8 cellular contexts compared by ENCODE assay signal in genomic region chrX:55907968-55908607, GRCh38.
DNase-seq lines count a peak whose midpoint lies in the region; ATAC-seq, FAIRE-seq and TF ChIP-seq lines count a peak whose summit lies in the region.

No MANE protein-coding gene starts in this region.

- POLR2A ChIA-PET in HepG2 (lab: Yijun Ruan, JAX), result no interaction called here

- H3K27me3 ChIP-seq in HL-60 (ENCODE audit: insufficient read depth, poor library complexity, severe bottlenecking) (no peaks in the 10 kb centered on the region), HepG2 (ENCODE audit: control insufficient read depth in 1 of 2, insufficient read depth in 2 of 2, low read length in 2 of 2) (no peaks in the 10 kb centered on the region)

- no peaks in the 10 kb centered on the region for H3K4me1 ChIP-seq in HepG2 (ENCODE audit: insufficient read depth, low read length)

- peak; percentile 80 for ATAC-seq in GM21367 (IDR thresholded peaks at IDR 0.05; ENCODE audit: unreplicated experiment)
- no peak for ATAC-seq in HepG2

- in situ Hi-C loops in HepG2 (cut with HindIII; ENCODE audit: extremely low pct_ligation_motif_present, low pct_unique_long_range_greater_than_20kb), result no loop called here

- no peak overlapping the region for H3K27ac ChIP-seq in HL-60 (replicated peaks)
- H3K27ac ChIP-seq in HepG2 (ENCODE audit: extremely low read length, insufficient read depth, low read length), result no peak overlapping the region

- TF ChIP-seq RAD21 in HepG2 (CRISPR knock-in tag; IDR thresholded peaks at IDR 0.05), result no peak

- H3K4me2 ChIP-seq in HepG2 (ENCODE audit: low read depth, low read length), result peak overlapping the region; percentile 66

- CTCF ChIA-PET in HepG2 (lab: Yijun Ruan, JAX; ENCODE audit: low intra/inter-chr PET ratio, low total read pairs), result no interaction called here

- no peak overlapping the region for H3K9ac ChIP-seq in HepG2 (ENCODE audit: insufficient read depth, low read depth, low read length)

- no peak overlapping the region for H2AFZ ChIP-seq in HepG2 (ENCODE audit: low read length)

- intact Hi-C loops in HepG2 (cut with micrococcal nuclease; ENCODE audit: unreplicated experiment), result no loop called here

- DNase-seq in DMS153 (lab: John Stamatoyannopoulos, UW) (peak; percentile 46), HL-60 (ENCODE audit: low read depth in 1 of 2, low spot score in 1 of 2) (peak; percentile 0 to 1), UCSD-AML1 (lab: John Stamatoyannopoulos, UW; ENCODE audit: unreplicated experiment) (peak; percentile 12), choroid plexus epithelial cell (ENCODE audit: low read depth) (peak; percentile 12), HepG2 (ENCODE audit: low spot score) (no peak), NK-92 (lab: John Stamatoyannopoulos, UW; ENCODE audit: unreplicated experiment) (no peak)
- DNase-seq in stimulated activated CD4-positive, alpha-beta T cell treated with anti-CD3 and anti-CD28 coated beads, TNF-alpha, amount 100 ng/mL, for 24 hours (ENCODE audit: low read depth in 3 of 3), result peak; percentile 6 to 47 (median 13)

- no peaks in the 10 kb centered on the region for H4K20me1 ChIP-seq in HepG2 (ENCODE audit: insufficient read depth, low read length)

- no TSS peak for BruUV-seq in HepG2 (replicated peaks; lab: Mats Ljungman, UMichigan)

- H3K36me3 ChIP-seq in HepG2 (replicated peaks in 1 of 2; ENCODE audit: control insufficient read depth in 1 of 2, insufficient read depth in 2 of 2, low read length in 2 of 2), result no peaks in the 10 kb centered on the region

- H3K79me2 ChIP-seq in HepG2 (ENCODE audit: insufficient read depth, low read length), result no peaks in the 10 kb centered on the region

- 57% methylated on average over 20 of the region's 20 CpGs for WGBS in HepG2 (ENCODE audit: low lambda C conversion rate)

- no peaks in the 10 kb centered on the region for H3K9me3 ChIP-seq in HepG2 (ENCODE audit: low read length)

- no peak for TF ChIP-seq EP300 in HepG2 (IDR thresholded peaks at IDR 0.05; ENCODE audit: low read depth in 2 of 2, low read length in 2 of 2)
- TF ChIP-seq EP300 in HepG2 (CRISPR knock-in tag; IDR thresholded peaks at IDR 0.05; ENCODE audit: borderline replicate concordance), result no peak

- H3K4me3 ChIP-seq in HL-60 (replicated peaks; ENCODE audit: insufficient read depth, low read length) (peak overlapping the region; percentile 42), choroid plexus epithelial cell (ENCODE audit: low read depth, low read length) (peak overlapping the region; percentile 58), HepG2 (replicated peaks in 1 of 3; ENCODE audit: insufficient read depth in 1 of 3, low read depth in 2 of 3, low read length in 3 of 3) (peak overlapping the region; percentile 40 to 59 (median 49); a peak in 4 of 6 replicates)

- TF ChIP-seq POLR2A in HepG2 (IDR thresholded peaks at IDR 0.05; ENCODE audit: insufficient read depth in 1 of 2, low read depth in 2 of 2, low read length in 2 of 2), result no peak

- no peak for TF ChIP-seq CTCF in HL-60 (IDR thresholded peaks at IDR 0.05; ENCODE audit: insufficient read depth, low read length)
- TF ChIP-seq CTCF in choroid plexus epithelial cell (conservative IDR thresholded peaks at IDR 0.05; ENCODE audit: low read depth, low read length), result peak; percentile 26
- no peak for TF ChIP-seq CTCF in HepG2 (CRISPR knock-in tag; IDR thresholded peaks at IDR 0.05)

- FAIRE-seq in HepG2 (lab: Jason Lieb, UNC), result no peak

TF ChIP-seq in HepG2, 621 proteins besides CTCF, POLR2A, EP300 and RAD21:
- TF ChIP-seq ZNF101 (CRISPR knock-in tag; IDR thresholded peaks at IDR 0.05; ENCODE audit: borderline replicate concordance, low read depth), result no peak
- no peak for TF ChIP-seq FOXA1 (IDR thresholded peaks at IDR 0.05)
- TF ChIP-seq FOXA1 (CRISPR knock-in tag; IDR thresholded peaks at IDR 0.05), result no peak
- TF ChIP-seq ZMYM2 (CRISPR knock-in tag; IDR thresholded peaks at IDR 0.05), result no peak
- TF ChIP-seq PAXIP1 (CRISPR knock-in tag; conservative IDR thresholded peaks at IDR 0.05), result no peak
- no peak for TF ChIP-seq ZMAT3 (CRISPR knock-in tag; conservative IDR thresholded peaks at IDR 0.05)
- TF ChIP-seq TBX3 (IDR thresholded peaks at IDR 0.05; ENCODE audit: borderline replicate concordance), result no peak
- no peak for TF ChIP-seq CCAR2 (optimal IDR thresholded peaks at IDR 0.05; ENCODE audit: low read depth, low read length)

Comparison
In these comparisons a context has a peak if more than half of its experiments do, and no peak if none do; other contexts are left out.
1. DNase-seq: peak in DMS153 (single experiment), HL-60 (2 of 2), UCSD-AML1 (single experiment), choroid plexus epithelial cell (single experiment) and stimulated activated CD4-positive, alpha-beta T cell treated with anti-CD3 and anti-CD28 coated beads, TNF-alpha, amount 100 ng/mL, for 24 hours (3 of 3); none in HepG2 (single experiment) and NK-92 (single experiment).
2. Peak in every context shown above with its lines, with median percentiles within 50 percentile points of each other: H3K4me3 ChIP-seq.